ENCODE assay signal across 17 cellular contexts in genomic region chr5:6279607-6280006, GRCh38.
"Had no signal": no experiment of that assay in that cellular context is flagged by ENCODE, and none has a peak within 500 bp of the region (broad histone marks: within the 10 kb centered on the region; RNA-seq: fewer than 3 reads in every experiment).

No MANE protein-coding gene starts in this region.

- H3K27me3 ChIP-seq: brain microvascular endothelial cell, foreskin keratinocyte, heart left ventricle, upper lobe of left lung had no signal

- H3K27ac Mint-ChIP-seq: activated B cell treated with CpG ODN at 0.5 μM for 24 hours; activated naive CD8-positive, alpha-beta T cell treated with anti-CD3 and anti-CD28 coated beads, Interleukin-2, amount 10 ng/mL, durations not matched to agents 7 days and 5 days; activated T-helper 1 cell treated with anti-CD3 and anti-CD28 coated beads, Interleukin-12 subunit alpha, Interleukin-12 subunit beta, Interleukin-2, Interleukin-4 antibody, amounts not matched to agents 30 ng/mL and 10 ng/mL and 1 ng/mL, durations not matched to agents 14 hours and 24 hours and 36 hours; naive B cell; T-helper 17 cell had no signal

- ATAC-seq: foreskin keratinocyte; heart left ventricle; stimulated activated naive CD8-positive, alpha-beta T cell treated with anti-CD3 and anti-CD28 coated beads, Interleukin-15, Interleukin-2, amounts not matched to agents 100 U/mL and 50 U/mL, for 24 hours; T-helper 17 cell had no signal

- H3K36me3 Mint-ChIP-seq: activated naive CD8-positive, alpha-beta T cell treated with anti-CD3 and anti-CD28 coated beads, Interleukin-2, amount 10 ng/mL, durations not matched to agents 7 days and 5 days; naive B cell had no signal

- DNase-seq: activated B cell treated with CpG ODN at 0.5 μM for 24 hours; activated CD4-positive, alpha-beta T cell treated with anti-CD3 and anti-CD28 coated beads for 48 hours; activated naive CD8-positive, alpha-beta T cell treated with anti-CD3 and anti-CD28 coated beads, Interleukin-2, amount 10 ng/mL, durations not matched to agents 7 days and 5 days; brain microvascular endothelial cell; cerebellar nuclear complex; effector memory CD4-positive, alpha-beta T cell; foreskin keratinocyte; heart left ventricle; naive B cell; stimulated activated CD4-positive, alpha-beta T cell treated with anti-CD3 and anti-CD28 coated beads, Interleukin-4, amount 100 ng/mL, for 4 hours; stimulated activated naive CD8-positive, alpha-beta T cell treated with anti-CD3 and anti-CD28 coated beads, Interleukin-15, Interleukin-2, amounts not matched to agents 100 U/mL and 50 U/mL, for 24 hours; T-helper 17 cell; upper lobe of left lung had no signal

- H3K9me3 ChIP-seq: heart left ventricle, upper lobe of left lung had no signal

- H3K4me3 ChIP-seq: heart left ventricle, skin epidermis, upper lobe of left lung had no signal

- H3K27ac ChIP-seq: brain microvascular endothelial cell, foreskin keratinocyte, heart left ventricle, parathyroid adenoma, skin epidermis, upper lobe of left lung had no signal

- H3K4me3 Mint-ChIP-seq: activated B cell treated with CpG ODN at 0.5 μM for 24 hours; activated naive CD8-positive, alpha-beta T cell treated with anti-CD3 and anti-CD28 coated beads, Interleukin-2, amount 10 ng/mL, durations not matched to agents 7 days and 5 days; activated T-helper 1 cell treated with anti-CD3 and anti-CD28 coated beads, Interleukin-12 subunit alpha, Interleukin-12 subunit beta, Interleukin-2, Interleukin-4 antibody, amounts not matched to agents 30 ng/mL and 10 ng/mL and 1 ng/mL, durations not matched to agents 14 hours and 24 hours and 36 hours; naive B cell; T-helper 17 cell had no signal

- H3K9me3 Mint-ChIP-seq: activated B cell treated with CpG ODN at 0.5 μM for 24 hours; activated naive CD8-positive, alpha-beta T cell treated with anti-CD3 and anti-CD28 coated beads, Interleukin-2, amount 10 ng/mL, durations not matched to agents 7 days and 5 days; activated T-helper 1 cell treated with anti-CD3 and anti-CD28 coated beads, Interleukin-12 subunit alpha, Interleukin-12 subunit beta, Interleukin-2, Interleukin-4 antibody, amounts not matched to agents 30 ng/mL and 10 ng/mL and 1 ng/mL, durations not matched to agents 14 hours and 24 hours and 36 hours had no signal

- H3K4me1 Mint-ChIP-seq: activated B cell treated with CpG ODN at 0.5 μM for 24 hours, naive B cell, T-helper 17 cell had no signal

- H2AFZ ChIP-seq: parathyroid adenoma had no signal

- H3K4me1 ChIP-seq: foreskin keratinocyte, heart left ventricle, parathyroid adenoma, upper lobe of left lung had no signal

- FAIRE-seq: islet of Langerhans had no signal

- H3K79me2 ChIP-seq: parathyroid adenoma had no signal

- H3K36me3 ChIP-seq: brain microvascular endothelial cell, heart left ventricle, upper lobe of left lung had no signal

- H3K9ac ChIP-seq: parathyroid adenoma had no signal
